In genomic region chr20:20089018-20089417, GRCh38 we compare ENCODE assay signal across 23 cellular contexts. TPM values are rescaled to one million over a fixed set of nuclear protein-coding genes. Genes with fewer than 3 reads are reported as not detected.
"Had no signal": no experiment of that assay in that cellular context is flagged by ENCODE, and none has a peak within 500 bp of the region (broad histone marks: within the 10 kb centered on the region; RNA-seq: fewer than 3 reads in every experiment).

No MANE protein-coding gene starts in this region.

- DNase-seq: activated CD4-positive, alpha-beta memory T cell treated with anti-CD3 and anti-CD28 coated beads, Interleukin-2, amount 10 ng/mL, durations not matched to agents 7 days and 5 days; activated CD4-positive, alpha-beta T cell treated with anti-CD3 and anti-CD28 coated beads for 36 hours; activated CD4-positive, alpha-beta T cell treated with anti-CD3 and anti-CD28 coated beads, Interleukin-2, amount 50 U/mL, for 1 hour; activated gamma-delta T cell; activated naive CD4-positive, alpha-beta T cell treated with anti-CD3 and anti-CD28 coated beads for 36 hours; activated T-cell treated with anti-CD3 and anti-CD28 coated beads for 4 hours; activated T-cell treated with anti-CD3 and anti-CD28 coated beads, Interleukin-2, amount 50 U/mL, for 48 hours; amygdala; KG1; NCI-H1048; NCI-H1930; NCI-H510A treated with DMSO at 0.1 percent for 48 hours; NCI-H69; NK-92 treated with Interleukin-12 subunit alpha and Interleukin-12 subunit beta, amount 100 ng/mL, for 24 hours; PC-3; SIG-M5; T-helper 2 cell; T1000; WERI-Rb-1 had no signal

- H3K36me3 ChIP-seq: WERI-Rb-1 had no signal

- H3K27ac ChIP-seq: WERI-Rb-1 had no signal

- ATAC-seq: activated CD4-positive, alpha-beta T cell treated with anti-CD3 and anti-CD28 coated beads for 36 hours; activated T-helper 17 cell treated with anti-CD3 and anti-CD28 coated beads, Interleukin-2, amount 50 U/mL, for 72 hours; PC-3 had no signal

- FAIRE-seq: astrocyte, RCC 7860 had no signal

RNA-seq across cellular contexts. Expression of gene CFAP61, which starts 36.7 kb away (rescaled TPM):
- total RNA-seq: activated CD4-positive, alpha-beta memory T cell treated with anti-CD3 and anti-CD28 coated beads, Interleukin-2, amount 10 ng/mL, durations not matched to agents 7 days and 5 days; activated naive CD4-positive, alpha-beta T cell treated with anti-CD3 and anti-CD28 coated beads for 36 hours; activated T-helper 17 cell treated with anti-CD3 and anti-CD28 coated beads, Interleukin-2, amount 50 U/mL, for 72 hours; astrocyte; PC-3 had no signal
- polyA plus RNA-seq: IgD-negative memory B cell had no signal
